In the genomic region with DNA sequence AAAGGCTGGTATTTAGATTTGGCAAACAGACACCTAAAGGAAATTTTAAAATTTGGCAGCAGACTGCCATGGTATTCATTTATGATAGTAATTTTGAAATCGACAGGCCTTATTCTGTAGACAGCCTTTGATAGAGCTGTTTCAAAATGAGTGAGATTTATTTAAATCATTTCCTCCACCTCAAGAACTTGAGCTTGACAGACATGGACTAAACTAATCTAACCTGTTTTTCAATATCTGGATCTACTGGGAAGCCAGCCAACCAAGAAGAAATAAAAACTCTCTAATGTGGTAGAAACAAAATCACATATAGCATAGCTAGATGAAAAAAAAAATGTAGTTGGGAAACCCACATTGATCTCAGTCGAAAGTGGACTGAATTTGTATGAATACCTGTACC, we compare ENCODE assay signal across 17 cellular contexts. TPM values are rescaled to one million over a fixed set of nuclear protein-coding genes. Genes with fewer than 3 reads are reported as not detected.
DNase-seq lines count a peak whose midpoint lies in the region; ATAC-seq, FAIRE-seq and TF ChIP-seq lines count a peak whose summit lies in the region.
"Had no signal": no experiment of that assay in that cellular context is flagged by ENCODE, and none has a peak within 500 bp of the region (broad histone marks: within the 10 kb centered on the region; RNA-seq: fewer than 3 reads in every experiment).

No MANE protein-coding gene starts in this region.

- peak; percentile 27 for DNase-seq in HPDE6-E6E7 (ENCODE audit: extremely low spot score)
- DNase-seq in pancreas: peak in 1 of 6 donors; percentile 11
- DNase-seq in effector CD8-positive, alpha-beta T cell (lab: John Stamatoyannopoulos, UW): no peak
- no peak for DNase-seq in caudate nucleus (lab: John Stamatoyannopoulos, UW)
- no peak for DNase-seq in H4 (ENCODE audit: low spot score)
- DNase-seq: activated CD4-positive, alpha-beta T cell treated with anti-CD3 and anti-CD28 coated beads, Interleukin-2, amount 10 ng/mL, durations not matched to agents 7 days and 5 days; activated T-cell treated with anti-CD3 and anti-CD28 coated beads, Interleukin-2, amount 50 U/mL, for 4 hours; DMS 273 treated with DMSO at 0.1 percent for 48 hours; endodermal cell; GOT3; lower lobe of right lung; natural killer cell; stimulated activated CD4-positive, alpha-beta T cell treated with anti-CD3 and anti-CD28 coated beads, Interleukin-15, amount 100 ng/mL, for 24 hours; T1000 had no signal

- peak; percentile 32 for FAIRE-seq in pancreas (lab: Jason Lieb, UNC)
- FAIRE-seq: frontal cortex had no signal

- ATAC-seq in GM18867 (IDR thresholded peaks at IDR 0.05; ENCODE audit: unreplicated experiment): peak; percentile 43
- ATAC-seq in pancreas: peak; percentile 70 to 88 (median 87)
- ATAC-seq: activated T-cell treated with anti-CD3 and anti-CD28 coated beads, Interleukin-2, amount 50 U/mL, for 4 hours; natural killer cell had no signal

- no peaks in the 10 kb centered on the region for H3K9me3 ChIP-seq in pancreas
- H3K9me3 ChIP-seq: lower lobe of right lung had no signal

- H3K27me3 ChIP-seq in pancreas: no peaks in the 10 kb centered on the region

- no peak overlapping the region for H3K4me3 ChIP-seq in pancreas
- H3K4me3 ChIP-seq: lower lobe of right lung had no signal

- H3K36me3 ChIP-seq in pancreas: no peaks in the 10 kb centered on the region
- H3K36me3 ChIP-seq: lower lobe of right lung had no signal

- peaks cover 0 to 11% (median 3%) of the 10 kb centered on the region in 3 donors for H3K4me1 ChIP-seq in pancreas
- H3K4me1 ChIP-seq: lower lobe of right lung had no signal

- WGBS in pancreas, 2 donors: 13 to 18% methylated on average over 2 of the region's 2 CpGs

- intact Hi-C loops in pancreas (cut with DNase I): no loop called here

- TF ChIP-seq CTCF in VCaP (conservative IDR thresholded peaks at IDR 0.05): no peak
- TF ChIP-seq CTCF in pancreas (IDR thresholded peaks at IDR 0.05): no peak

- H3K27ac ChIP-seq in VCaP: peak overlapping the region; percentile 80
- peak overlapping the region in 1 of 4 donors; percentile 15 for H3K27ac ChIP-seq in pancreas
- no peak overlapping the region for H3K27ac ChIP-seq in caudate nucleus (ENCODE audit: low read depth, low read length)
- H3K27ac ChIP-seq: lower lobe of right lung had no signal

RNA-seq across cellular contexts. Expression of gene RASA1, which starts 56.9 kb away (rescaled TPM):
- total RNA-seq in pancreas: 10 to 100 TPM in 3 of 6 donors, 1 to 10 TPM in 3; 7.4 to 17.7 (median 9.9) TPM
- polyA plus RNA-seq in pancreas: 10 to 100 TPM in 1 of 2 donors, 1 to 10 TPM in 1; 5.2 to 11.4 TPM
- total RNA-seq in H4 (2014; rRNA removed; shearing (Covaris generic)): 20.7 and 26.1 TPM in 2 replicates
